Comparison of ENCODE assay signal across 1 cellular context in genomic region chr6:111601875-111602274, GRCh38.
TF ChIP-seq lines count a peak whose summit lies in the region.

No MANE protein-coding gene starts in this region.

TF ChIP-seq in GM12878, 131 proteins besides CTCF, POLR2A, EP300 and RAD21 (continued from another document):
- TF ChIP-seq ELK1 (IDR thresholded peaks at IDR 0.05; ENCODE audit: low read depth, low read length): no peak
- TF ChIP-seq TCF12 (IDR thresholded peaks at IDR 0.05; ENCODE audit: low read depth, low read length): no peak
- TF ChIP-seq ZNF24 (IDR thresholded peaks at IDR 0.05): no peak
- TF ChIP-seq GATAD2B (conservative IDR thresholded peaks at IDR 0.05; ENCODE audit: low read depth): no peak
- TF ChIP-seq SUZ12 (IDR thresholded peaks at IDR 0.05; ENCODE audit: unreplicated experiment): no peak
- no peak for TF ChIP-seq STAT3 (IDR thresholded peaks at IDR 0.05; ENCODE audit: low read depth, low read length)
- TF ChIP-seq NBN (IDR thresholded peaks at IDR 0.05): no peak
